ENCODE assay signal across 8 cellular contexts in the genomic region with DNA sequence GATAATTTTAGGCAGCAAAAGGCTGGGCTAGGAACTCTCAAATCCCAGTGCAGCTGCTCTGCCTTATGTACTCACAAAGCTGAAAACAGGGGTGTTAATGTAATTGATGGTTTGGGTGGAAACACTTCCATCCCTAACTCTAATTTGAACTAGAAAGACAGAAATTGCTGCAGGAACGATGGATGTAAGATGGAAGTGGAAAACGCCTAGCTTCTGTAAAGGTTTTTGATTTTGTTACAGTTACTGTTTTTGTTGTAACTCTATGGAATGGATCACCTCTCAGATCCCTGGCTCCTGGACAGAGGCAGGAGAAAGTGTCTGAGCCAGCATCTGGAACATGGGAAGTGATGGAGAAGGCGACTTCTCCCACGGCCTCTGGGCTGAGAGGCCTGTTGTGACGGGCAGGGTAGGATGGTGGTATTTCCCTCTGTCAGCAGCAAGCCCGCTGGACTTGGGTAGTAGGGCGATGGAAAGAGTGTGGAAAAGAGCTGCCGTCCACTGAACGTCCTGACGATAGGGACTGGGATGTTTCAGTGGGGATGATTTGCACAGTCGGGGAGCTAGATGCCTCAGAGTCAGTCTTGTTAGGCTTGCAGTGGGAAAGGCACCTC. TPM values are rescaled to one million over a fixed set of nuclear protein-coding genes. Genes with fewer than 3 reads are reported as not detected.
DNase-seq lines count a peak whose midpoint lies in the region; ATAC-seq, FAIRE-seq and TF ChIP-seq lines count a peak whose summit lies in the region.

No MANE protein-coding gene starts in this region.

- H3K36me3 Mint-ChIP-seq in astrocyte (ENCODE audit: low read depth, unreplicated experiment) (peaks cover 7% of the 10 kb centered on the region), nephron (ENCODE audit: low read depth) (no peaks in the 10 kb centered on the region)

- H2AFZ ChIP-seq in astrocyte (ENCODE audit: low read depth, low read length): no peak overlapping the region

- peaks cover 57% of the 10 kb centered on the region for H3K79me2 ChIP-seq in astrocyte (ENCODE audit: insufficient read depth, low read length)

- CTCF ChIA-PET in AG04450 (lab: Charles Lee): interaction anchor here (1.1 to 4.3 kb wide), 5 partner anchors 29 to 186 kb away, joined by 3 to 26 read pairs (median 4); no protein-coding TSS in a partner anchor

- H3K27ac ChIP-seq in AG04450 (ENCODE audit: low read depth, low read length) (no peak overlapping the region), astrocyte (ENCODE audit: low read depth, low read length) (no peak overlapping the region)

- H3K27ac Mint-ChIP-seq in astrocyte (ENCODE audit: unreplicated experiment) (no peak overlapping the region), nephron (peak overlapping the region in 2 of 3 experiments; percentile 89 to 97)

- peak overlapping the region; percentile 90 for H3K4me2 ChIP-seq in astrocyte (ENCODE audit: low read length)

- no peaks in the 10 kb centered on the region for H3K36me3 ChIP-seq in astrocyte (ENCODE audit: insufficient read depth, low read length)

- H3K4me3 Mint-ChIP-seq in astrocyte (ENCODE audit: unreplicated experiment): peak overlapping the region; percentile 91
- H3K4me3 Mint-ChIP-seq in nephron: peak overlapping the region; percentile 91 to 99 (median 98)

- FAIRE-seq in GM19239 (lab: Jason Lieb, UNC): peak; percentile 65
- FAIRE-seq in astrocyte (lab: Jason Lieb, UNC): no peak

- H3K27me3 Mint-ChIP-seq in astrocyte (ENCODE audit: low read depth, unreplicated experiment) (peaks cover 2% of the 10 kb centered on the region), nephron (ENCODE audit: low read depth) (peaks cover 31% of the 10 kb centered on the region)

- peaks cover 2% of the 10 kb centered on the region for H3K9me3 Mint-ChIP-seq in astrocyte (ENCODE audit: unreplicated experiment)
- H3K9me3 Mint-ChIP-seq in nephron: no peaks in the 10 kb centered on the region

- no peak overlapping the region for H3K9ac ChIP-seq in astrocyte (ENCODE audit: low read length)

- H3K9me3 ChIP-seq in AG04450 (ENCODE audit: control insufficient read depth, insufficient read depth, low read length) (no peaks in the 10 kb centered on the region; the same call in 1 of the 2 replicates), astrocyte (ENCODE audit: insufficient read depth, low read depth, low read length) (no peaks in the 10 kb centered on the region)

- no peak for ATAC-seq in GM21717 (IDR thresholded peaks at IDR 0.05; ENCODE audit: unreplicated experiment)

- peak overlapping the region; percentile 80 for H3K4me3 ChIP-seq in AG04450 (ENCODE audit: low read depth, low read length)
- H3K4me3 ChIP-seq in astrocyte (ENCODE audit: insufficient read depth, low read depth, low read length): no peak overlapping the region

- peaks cover 51% of the 10 kb centered on the region for H4K20me1 ChIP-seq in astrocyte (ENCODE audit: insufficient read depth, low read length)

- H3K4me1 ChIP-seq in astrocyte (ENCODE audit: insufficient read depth, low read length): peaks cover 15% of the 10 kb centered on the region

- H3K4me1 Mint-ChIP-seq in astrocyte (ENCODE audit: low read depth, unreplicated experiment): peaks cover 21% of the 10 kb centered on the region
- H3K4me1 Mint-ChIP-seq in nephron: peaks cover 57% of the 10 kb centered on the region

- no peak for DNase-seq in AG04450 (ENCODE audit: low read depth, low spot score)
- no peak for DNase-seq in GM19239 (ENCODE audit: insufficient read length, low spot score)
- DNase-seq in astrocyte (ENCODE audit: low read depth): no peak
- DNase-seq in 8988T: no peak
- DNase-seq in NCI-H82 (lab: John Stamatoyannopoulos, UW): no peak
- no peak for DNase-seq in SIG-M5 (lab: John Stamatoyannopoulos, UW)

- TF ChIP-seq CTCF in AG04450 (IDR thresholded peaks at IDR 0.05; ENCODE audit: low read depth, low read length) (no peak), astrocyte (IDR thresholded peaks at IDR 0.05; ENCODE audit: insufficient read depth, low read depth, low read length) (no peak), nephron (IDR thresholded peaks at IDR 0.05; ENCODE audit: unreplicated experiment in 3 of 3) (no peak)

- POLR2A ChIA-PET in AG04450 (lab: Yijun Ruan, JAX): no interaction called here

- no peaks in the 10 kb centered on the region for H3K27me3 ChIP-seq in AG04450 (ENCODE audit: control insufficient read depth, insufficient read depth, low read length)
- H3K27me3 ChIP-seq in astrocyte (ENCODE audit: insufficient read depth, low read length): no peaks in the 10 kb centered on the region

RNA-seq across cellular contexts. Expression of a gene that starts 1.6 kb away (rescaled TPM):
- polyA plus RNA-seq in AG04450 (2011; rRNA removed): 19.3 and 22.0 TPM in 2 replicates
- polyA minus RNA-seq in AG04450 (2011; rRNA and poly(A)+ RNA removed): 19.1 and 19.5 TPM in 2 replicates
- 14.4 and 18.8 TPM in 2 replicates for total RNA-seq in astrocyte
